12 cellular contexts compared by ENCODE assay signal in genomic region chr1:108695515-108695914, GRCh38. TPM values are rescaled to one million over a fixed set of nuclear protein-coding genes. Genes with fewer than 3 reads are reported as not detected.
DNase-seq lines count a peak whose midpoint lies in the region; ATAC-seq and TF ChIP-seq lines count a peak whose summit lies in the region.
"Had no signal": no experiment of that assay in that cellular context is flagged by ENCODE, and none has a peak within 500 bp of the region (broad histone marks: within the 10 kb centered on the region; RNA-seq: fewer than 3 reads in every experiment).

No MANE protein-coding gene starts in this region.

- no peak for ATAC-seq in HG02885 (IDR thresholded peaks at IDR 0.05; ENCODE audit: poor library complexity, unreplicated experiment)

- peaks cover 0 to 8% (median 0%) of the 10 kb centered on the region in 5 experiments for H3K9me3 Mint-ChIP-seq in brain

- H3K9me3 ChIP-seq in MG63: no peaks in the 10 kb centered on the region; the same call in 1 of the 2 replicates

- intact Hi-C loops in head of caudate nucleus (cut with DNase I): loop anchor here (10.0 kb wide), 1 partner anchor 199 kb away; no protein-coding TSS in a partner anchor

- peaks cover 16% of the 10 kb centered on the region for H3K27me3 Mint-ChIP-seq in brain

- peak overlapping the region in 2 of 5 experiments; percentile 18 to 63 for H3K27ac Mint-ChIP-seq in brain

- TF ChIP-seq CTCF in brain (conservative IDR thresholded peaks at IDR 0.05): no peak

- H3K4me1 Mint-ChIP-seq in brain: peaks cover 34% of the 10 kb centered on the region

- H3K4me3 Mint-ChIP-seq in brain: peak overlapping the region; percentile 33 to 75 (median 61)

- H3K36me3 Mint-ChIP-seq in brain: peaks cover 50% of the 10 kb centered on the region

- peak overlapping the region; percentile 84; the same call in 1 of the 2 replicates for H3K4me3 ChIP-seq in MG63

- DNase-seq in SIG-M5 treated with dmso at 0.1 percent for 504 hours (lab: John Stamatoyannopoulos, UW; ENCODE audit: unreplicated experiment) (peak; percentile 36), SIG-M5 (lab: John Stamatoyannopoulos, UW) (no peak), MG63 (no peak), pons (ENCODE audit: low spot score) (peak; percentile 57), HK-2 (ENCODE audit: unreplicated experiment) (no peak), head of caudate nucleus (no peak)
- DNase-seq: activated effector memory CD4-positive, alpha-beta T cell treated with Interleukin-2 at 50 U/mL for 16 hours; EL; NCI-H748 treated with DMSO at 0.1 percent for 48 hours had no signal

- no peaks in the 10 kb centered on the region for H3K27me3 ChIP-seq in MG63

- H3K36me3 ChIP-seq in MG63: peaks cover 83% of the 10 kb centered on the region

RNA-seq across cellular contexts. Expression of gene PRPF38B, which starts 3.4 kb away (rescaled TPM):
- 20.9 and 31.5 TPM in 2 replicates for total RNA-seq in MG63 (2014; rRNA removed; shearing (Covaris generic); ENCODE audit: low replicate concordance)
- 16.9 TPM for polyA plus RNA-seq in brain (ENCODE audit: insufficient read depth, low read depth, low replicate concordance)

RNA-seq across cellular contexts. Expression of gene FNDC7, which starts 17.2 kb away (rescaled TPM):
- total RNA-seq in MG63 (2014; rRNA removed; shearing (Covaris generic); ENCODE audit: low replicate concordance): 0.07 and 0.81 TPM in 2 replicates
- polyA plus RNA-seq in brain (ENCODE audit: insufficient read depth, low read depth, low replicate concordance): not detected
- total RNA-seq: A172 had no signal

RNA-seq across cellular contexts. Expression of gene HENMT1, which starts 34.6 kb away (rescaled TPM):
- 12.3 and 20.2 TPM in 2 replicates for total RNA-seq in MG63 (2014; rRNA removed; shearing (Covaris generic); ENCODE audit: low replicate concordance)
- polyA plus RNA-seq in brain (ENCODE audit: insufficient read depth, low read depth, low replicate concordance): 16.3 TPM
- total RNA-seq: A172 had no signal

RNA-seq across cellular contexts. Expression of gene STXBP3, which starts 51.0 kb away (rescaled TPM):
- 20.9 and 30.1 TPM in 2 replicates for total RNA-seq in MG63 (2014; rRNA removed; shearing (Covaris generic); ENCODE audit: low replicate concordance)
- 14.8 TPM for polyA plus RNA-seq in brain (ENCODE audit: insufficient read depth, low read depth, low replicate concordance)

Comparison
In these comparisons a context has a peak if more than half of its experiments do, and no peak if none do; other contexts are left out.
1. DNase-seq: peak in SIG-M5 treated with dmso at 0.1 percent for 504 hours (single experiment) and pons (single experiment); none in SIG-M5 (single experiment), MG63 (single experiment), HK-2 (single experiment) and head of caudate nucleus (0 of 42).